ENCODE assay signal across 17 cellular contexts in the genomic region with DNA sequence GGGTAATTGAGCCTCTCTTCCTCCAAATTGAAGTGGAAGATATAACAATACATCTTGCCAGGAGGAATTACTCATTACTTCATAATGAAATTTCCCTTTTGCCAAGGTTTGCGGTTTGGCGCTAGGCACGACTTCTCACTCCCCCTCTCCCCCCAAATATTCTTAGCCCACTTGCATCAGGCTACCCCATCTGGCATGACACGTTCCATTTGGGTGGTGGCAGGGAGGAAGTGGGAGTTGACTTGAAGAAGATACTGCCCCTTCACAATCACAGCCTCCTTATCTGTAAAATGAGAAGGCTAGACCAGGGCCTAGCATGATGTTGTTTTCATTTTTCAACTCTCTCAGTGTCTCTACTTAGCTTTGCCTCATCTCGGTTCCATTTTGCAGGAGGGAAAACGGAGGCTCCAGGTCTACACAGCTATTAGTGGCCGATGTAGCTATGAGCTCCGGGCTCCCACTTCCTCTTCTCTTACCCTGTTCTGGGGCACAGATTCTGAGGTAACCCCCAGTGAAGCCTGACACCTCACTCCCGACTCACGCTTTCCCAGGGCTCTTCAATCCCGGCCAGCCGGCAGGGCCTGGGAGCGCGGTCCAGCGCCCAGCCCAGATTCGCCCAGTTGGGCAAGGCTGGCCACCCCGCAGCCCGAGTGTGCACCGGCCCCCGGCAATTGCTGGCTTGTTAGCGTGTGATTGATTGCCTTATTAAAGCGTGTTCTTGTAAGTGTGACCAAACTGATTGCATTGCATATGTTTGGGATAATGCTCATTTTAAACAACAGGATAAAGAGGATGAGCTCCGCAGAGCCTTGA. TPM values are rescaled to one million over a fixed set of nuclear protein-coding genes. Genes with fewer than 3 reads are reported as not detected.
DNase-seq lines count a peak whose midpoint lies in the region; ATAC-seq and TF ChIP-seq lines count a peak whose summit lies in the region.
"Had no signal": no experiment of that assay in that cellular context is flagged by ENCODE, and none has a peak within 500 bp of the region (broad histone marks: within the 10 kb centered on the region; RNA-seq: fewer than 3 reads in every experiment).

No MANE protein-coding gene starts in this region.

- no peak for TF ChIP-seq EP300 in SK-N-SH (IDR thresholded peaks at IDR 0.05; ENCODE audit: borderline replicate concordance in 1 of 2, low read depth in 1 of 2, low read length in 1 of 2)

- no peak overlapping the region for H3K27ac ChIP-seq in SK-N-SH (ENCODE audit: low read depth in 2 of 2, low read length in 1 of 2)
- H3K27ac ChIP-seq: adrenal gland, KMS-11, parathyroid adenoma, thyroid gland had no signal

- H3K27me3 ChIP-seq in SK-N-SH (ENCODE audit: insufficient read depth) = peaks cover 100% of the 10 kb centered on the region

- no peak overlapping the region for H3K4me2 ChIP-seq in SK-N-SH
- H3K4me2 ChIP-seq: KMS-11 had no signal

- no peaks in the 10 kb centered on the region; a peak in 1 of 4 replicates for H3K4me1 ChIP-seq in SK-N-SH (ENCODE audit: control insufficient read depth in 1 of 2, insufficient read depth in 2 of 2, low read depth in 1 of 2, low read length in 1 of 2)
- H3K4me1 ChIP-seq: parathyroid adenoma had no signal

- no peaks in the 10 kb centered on the region for H3K79me2 ChIP-seq in SK-N-SH (ENCODE audit: insufficient read depth)
- H3K79me2 ChIP-seq: parathyroid adenoma had no signal

- POLR2A ChIA-PET in SK-N-SH (lab: Yijun Ruan, JAX) = no interaction called here
- POLR2A ChIA-PET in naive thymus-derived CD8-positive, alpha-beta T cell (lab: Charles Lee) = no interaction called here

- H3K27me3 Mint-ChIP-seq in type B pancreatic cell = peaks cover 97% of the 10 kb centered on the region
- peaks cover 51 to 91% (median 74%) of the 10 kb centered on the region in 5 donors for H3K27me3 Mint-ChIP-seq in naive thymus-derived CD8-positive, alpha-beta T cell

- no peak for ATAC-seq in SK-N-SH treated with all-trans-retinoic acid at 6 μM for 48 hours
- ATAC-seq in naive thymus-derived CD8-positive, alpha-beta T cell = no peak

- 22% methylated on average over 23 of the region's 23 CpGs for WGBS in SK-N-SH (ENCODE audit: low lambda C conversion rate)

- H3K9me2 ChIP-seq in SK-N-SH = no peaks in the 10 kb centered on the region

- H3K27ac Mint-ChIP-seq in type B pancreatic cell = no peak overlapping the region
- H3K27ac Mint-ChIP-seq in naive thymus-derived CD8-positive, alpha-beta T cell = peak overlapping the region in 1 of 10 donors; percentile 71

- H3K4me1 Mint-ChIP-seq in type B pancreatic cell (ENCODE audit: unreplicated experiment) = peaks cover 19% of the 10 kb centered on the region
- H3K4me1 Mint-ChIP-seq in naive thymus-derived CD8-positive, alpha-beta T cell = peaks cover 8 to 63% (median 30%) of the 10 kb centered on the region in 4 donors

- no peaks in the 10 kb centered on the region for H3K36me3 ChIP-seq in SK-N-SH (replicated peaks in 1 of 2; ENCODE audit: control insufficient read depth in 1 of 2, insufficient read depth in 2 of 2, low read length in 1 of 2)
- H3K36me3 ChIP-seq: adrenal gland, thyroid gland had no signal

- TF ChIP-seq CTCF in SK-N-SH (IDR thresholded peaks at IDR 0.05) (no peak), fibroblast of pulmonary artery (IDR thresholded peaks at IDR 0.05; ENCODE audit: low read length, missing control alignments) (no peak), type B pancreatic cell (conservative IDR thresholded peaks at IDR 0.05) (no peak)

- TF ChIP-seq RAD21 in SK-N-SH (IDR thresholded peaks at IDR 0.05; ENCODE audit: low read length) = no peak

- peaks cover 3% of the 10 kb centered on the region for H3F3A ChIP-seq in SK-N-SH (replicated peaks; ENCODE audit: insufficient read depth)

- CTCF ChIA-PET in SK-N-SH (lab: Yijun Ruan, JAX) = no interaction called here

- no peaks in the 10 kb centered on the region for H3K9me3 Mint-ChIP-seq in type B pancreatic cell
- peaks cover 0 to 1% (median 0%) of the 10 kb centered on the region in 9 donors for H3K9me3 Mint-ChIP-seq in naive thymus-derived CD8-positive, alpha-beta T cell

- H3K4me3 Mint-ChIP-seq in type B pancreatic cell = no peak overlapping the region
- peak overlapping the region in 1 of 10 donors; percentile 26 for H3K4me3 Mint-ChIP-seq in naive thymus-derived CD8-positive, alpha-beta T cell

- H3K4me3 ChIP-seq in SK-N-SH (ENCODE audit: low read depth in 2 of 2, low read length in 1 of 2) (no peak overlapping the region), fibroblast of pulmonary artery (replicated peaks; ENCODE audit: low read depth, low read length) (no peak overlapping the region)
- H3K4me3 ChIP-seq: adrenal gland, thyroid gland had no signal

- H2AFZ ChIP-seq in SK-N-SH (ENCODE audit: low read depth) = no peak overlapping the region
- H2AFZ ChIP-seq: parathyroid adenoma had no signal

- no peak overlapping the region for H3K9ac ChIP-seq in SK-N-SH
- H3K9ac ChIP-seq: KMS-11, parathyroid adenoma had no signal

- no peaks in the 10 kb centered on the region; the same call in 1 of the 2 replicates for H4K20me1 ChIP-seq in SK-N-SH (ENCODE audit: insufficient read depth)

- no peak for DNase-seq in SK-N-SH
- peak; percentile 100 for DNase-seq in NCI-H226
- peak; percentile 76 for DNase-seq in fibroblast of pulmonary artery (ENCODE audit: low read depth)
- DNase-seq in type B pancreatic cell (ENCODE audit: extremely low spot score, unreplicated experiment) = peak; percentile 59
- DNase-seq in NCI-H774 (lab: John Stamatoyannopoulos, UW) = no peak
- no peak for DNase-seq in naive thymus-derived CD8-positive, alpha-beta T cell
- no peak for DNase-seq in putamen (ENCODE audit: low spot score)
- DNase-seq: activated CD4-positive, CD25-positive, alpha-beta regulatory T cell treated with anti-CD3 and anti-CD28 coated beads, Interleukin-2, amount 50 U/mL, for 72 hours; activated T-cell treated with anti-CD3 and anti-CD28 coated beads, Interleukin-2, amount 50 U/mL, for 1 hour; adrenal gland; erythroblast; NCI-H2107; SW 1271; thyroid gland had no signal

- peaks cover 3% of the 10 kb centered on the region for H3K36me3 Mint-ChIP-seq in type B pancreatic cell
- H3K36me3 Mint-ChIP-seq in naive thymus-derived CD8-positive, alpha-beta T cell = peaks cover 0 to 8% (median 0%) of the 10 kb centered on the region in 3 donors

- H3K9me3 ChIP-seq in SK-N-SH = no peaks in the 10 kb centered on the region
- H3K9me3 ChIP-seq: adrenal gland, thyroid gland had no signal

TF ChIP-seq in SK-N-SH, 30 proteins besides CTCF, POLR2A, EP300 and RAD21:
- TF ChIP-seq NFIC (IDR thresholded peaks at IDR 0.05; ENCODE audit: borderline replicate concordance) = peak; percentile 61
- TF ChIP-seq, protein P1, sequence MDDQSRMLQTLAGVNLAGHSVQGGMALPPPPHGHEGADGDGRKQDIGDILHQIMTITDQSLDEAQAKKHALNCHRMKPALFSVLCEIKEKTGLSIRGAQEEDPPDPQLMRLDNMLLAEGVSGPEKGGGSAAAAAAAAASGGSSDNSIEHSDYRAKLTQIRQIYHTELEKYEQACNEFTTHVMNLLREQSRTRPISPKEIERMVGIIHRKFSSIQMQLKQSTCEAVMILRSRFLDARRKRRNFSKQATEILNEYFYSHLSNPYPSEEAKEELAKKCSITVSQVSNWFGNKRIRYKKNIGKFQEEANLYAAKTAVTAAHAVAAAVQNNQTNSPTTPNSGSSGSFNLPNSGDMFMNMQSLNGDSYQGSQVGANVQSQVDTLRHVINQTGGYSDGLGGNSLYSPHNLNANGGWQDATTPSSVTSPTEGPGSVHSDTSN (IDR thresholded peaks at IDR 0.05) = 0 out of 2 replicates have a peak, but pooled peaks have one; percentile 5
- TF ChIP-seq RFX5 (IDR thresholded peaks at IDR 0.05; ENCODE audit: low read length) = no peak
TF ChIP-seq in SK-N-SH: peak in this region for 2.

TF ChIP-seq in SK-N-SH treated with all-trans-retinoic acid at 6 μM for 48 hours, 23 proteins besides CTCF, POLR2A, EP300 and RAD21 (continues in another document):
- TF ChIP-seq SNAI2 (CRISPR knock-in tag; IDR thresholded peaks at IDR 0.05) (no peak), GLIS3 (CRISPR knock-in tag; IDR thresholded peaks at IDR 0.05) (no peak), RARB (CRISPR knock-in tag; IDR thresholded peaks at IDR 0.05) (no peak), BACH2 (CRISPR knock-in tag; IDR thresholded peaks at IDR 0.05; ENCODE audit: borderline replicate concordance) (no peak), TCF4 (CRISPR knock-in tag; IDR thresholded peaks at IDR 0.05; ENCODE audit: borderline replicate concordance) (no peak), ISL1 (CRISPR knock-in tag; IDR thresholded peaks at IDR 0.05) (no peak)
- TF ChIP-seq, protein P2, sequence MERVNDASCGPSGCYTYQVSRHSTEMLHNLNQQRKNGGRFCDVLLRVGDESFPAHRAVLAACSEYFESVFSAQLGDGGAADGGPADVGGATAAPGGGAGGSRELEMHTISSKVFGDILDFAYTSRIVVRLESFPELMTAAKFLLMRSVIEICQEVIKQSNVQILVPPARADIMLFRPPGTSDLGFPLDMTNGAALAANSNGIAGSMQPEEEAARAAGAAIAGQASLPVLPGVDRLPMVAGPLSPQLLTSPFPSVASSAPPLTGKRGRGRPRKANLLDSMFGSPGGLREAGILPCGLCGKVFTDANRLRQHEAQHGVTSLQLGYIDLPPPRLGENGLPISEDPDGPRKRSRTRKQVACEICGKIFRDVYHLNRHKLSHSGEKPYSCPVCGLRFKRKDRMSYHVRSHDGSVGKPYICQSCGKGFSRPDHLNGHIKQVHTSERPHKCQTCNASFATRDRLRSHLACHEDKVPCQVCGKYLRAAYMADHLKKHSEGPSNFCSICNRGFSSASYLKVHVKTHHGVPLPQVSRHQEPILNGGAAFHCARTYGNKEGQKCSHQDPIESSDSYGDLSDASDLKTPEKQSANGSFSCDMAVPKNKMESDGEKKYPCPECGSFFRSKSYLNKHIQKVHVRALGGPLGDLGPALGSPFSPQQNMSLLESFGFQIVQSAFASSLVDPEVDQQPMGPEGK (CRISPR knock-in tag; IDR thresholded peaks at IDR 0.05; ENCODE audit: borderline replicate concordance) = no peak

RNA-seq across cellular contexts. Expression of a gene that starts 6.5 kb away (rescaled TPM):
- not detected in 2 replicates for polyA plus RNA-seq in SK-N-SH (2012; rRNA removed)
- not detected in 2 replicates for polyA plus RNA-seq in SK-N-SH (2012; cell fraction: cytosol; rRNA removed)
- 0.01 TPM in 1 of 2 replicates, not detected in the other for polyA plus RNA-seq in SK-N-SH (2012; cell fraction: nucleus; rRNA removed)
- 0.41 and 0.71 TPM in 2 replicates for total RNA-seq in type B pancreatic cell (ENCODE audit: low replicate concordance)
- total RNA-seq in naive thymus-derived CD8-positive, alpha-beta T cell = not detected
- polyA plus RNA-seq in naive thymus-derived CD8-positive, alpha-beta T cell = not detected
- total RNA-seq: thyroid gland had no signal

RNA-seq across cellular contexts. Expression of a gene that starts 49.2 kb away (rescaled TPM):
- not detected in 2 replicates for polyA plus RNA-seq in SK-N-SH (2012; rRNA removed)
- not detected in 2 replicates for polyA plus RNA-seq in SK-N-SH (2012; cell fraction: cytosol; rRNA removed)
- not detected in 2 replicates for polyA plus RNA-seq in SK-N-SH (2012; cell fraction: nucleus; rRNA removed)
- total RNA-seq in type B pancreatic cell (ENCODE audit: low replicate concordance) = 0.75 and 1.5 TPM in 2 replicates
- not detected for total RNA-seq in naive thymus-derived CD8-positive, alpha-beta T cell
- polyA plus RNA-seq in naive thymus-derived CD8-positive, alpha-beta T cell = not detected
- total RNA-seq: thyroid gland had no signal

Comparison
In these comparisons a context has a peak if more than half of its experiments do, and no peak if none do; other contexts are left out.
1. DNase-seq: peak in NCI-H226 (single experiment), fibroblast of pulmonary artery (single experiment) and type B pancreatic cell (single experiment); none in SK-N-SH (single experiment), NCI-H774 (single experiment), naive thymus-derived CD8-positive, alpha-beta T cell (0 of 10) and putamen (single experiment).